Comparison of ENCODE assay signal across 11 cellular contexts in the genomic region with DNA sequence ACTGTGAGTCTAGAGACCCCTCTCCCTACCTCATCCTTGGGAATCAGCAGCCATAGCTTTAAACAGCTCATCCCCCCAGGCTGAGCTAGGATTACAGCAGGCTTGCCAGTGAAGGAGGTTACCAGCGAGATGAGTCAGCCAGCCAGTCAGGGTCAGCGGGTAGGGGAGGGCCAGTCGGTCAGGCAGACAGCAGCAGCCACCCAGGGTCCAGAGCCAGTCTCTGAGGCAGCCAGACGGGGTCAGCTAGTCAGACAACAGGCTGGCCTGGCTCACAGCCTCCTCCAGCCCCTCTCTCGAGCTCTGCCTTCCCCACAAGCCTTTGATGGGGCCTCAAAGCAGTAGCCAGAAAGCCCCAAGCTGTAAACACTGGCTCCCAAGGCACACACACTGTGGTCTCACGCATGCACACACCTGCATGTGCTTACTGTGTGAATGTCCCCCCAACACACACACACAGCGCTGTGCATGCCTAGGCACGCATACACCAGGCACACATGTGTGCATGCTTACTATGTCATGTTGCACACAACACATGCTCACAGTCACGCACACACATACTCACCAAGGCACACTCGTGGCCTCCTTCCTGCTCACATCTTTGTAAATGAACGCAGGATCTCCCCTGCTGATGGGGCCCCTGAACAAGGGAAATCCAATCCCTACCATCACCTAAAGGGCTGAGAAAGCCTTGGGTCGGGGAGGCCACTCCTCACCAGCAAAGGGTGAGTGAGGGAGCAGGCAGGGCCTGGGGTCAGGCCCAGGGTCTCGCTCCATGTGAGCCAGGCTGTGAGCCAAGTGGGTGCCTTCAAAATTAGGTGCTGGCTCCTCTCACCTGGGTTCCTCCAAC. TPM values are rescaled to one million over a fixed set of nuclear protein-coding genes. Genes with fewer than 3 reads are reported as not detected.
DNase-seq lines count a peak whose midpoint lies in the region; ATAC-seq and TF ChIP-seq lines count a peak whose summit lies in the region.
"Had no signal": no experiment of that assay in that cellular context is flagged by ENCODE, and none has a peak within 500 bp of the region (broad histone marks: within the 10 kb centered on the region; RNA-seq: fewer than 3 reads in every experiment).

No MANE protein-coding gene starts in this region.

- peaks cover 5 to 8% of the 10 kb centered on the region in 2 donors for H3K27me3 Mint-ChIP-seq in CD8-positive, alpha-beta memory T cell

- DNase-seq in AG09309 (ENCODE audit: low read depth): peak; percentile 46
- peak; percentile 63 for DNase-seq in HK-2 (ENCODE audit: unreplicated experiment)
- peak; percentile 77 to 90 (median 88) for DNase-seq in adrenal gland
- peak; percentile 39 for DNase-seq in kidney epithelial cell (ENCODE audit: low read depth)
- DNase-seq in omental fat pad (ENCODE audit: low spot score): no peak
- no peak for DNase-seq in NCI-H748 treated with DMSO at 0.1 percent for 48 hours (lab: John Stamatoyannopoulos, UW)
- DNase-seq in stimulated activated CD4-positive, alpha-beta T cell treated with anti-CD3 and anti-CD28 coated beads, Interleukin-12 subunit alpha, Interleukin-12 subunit beta, amount 100 ng/mL, for 4 hours: no peak
- no peak for DNase-seq in CD8-positive, alpha-beta memory T cell
- DNase-seq: stimulated activated CD4-positive, alpha-beta T cell treated with anti-CD3 and anti-CD28 coated beads, Interleukin-2, amount 100 ng/mL, for 24 hours had no signal

- no peaks in the 10 kb centered on the region for H3K9me3 ChIP-seq in adrenal gland (replicated peaks in 1 of 3)
- H3K9me3 ChIP-seq in CD8-positive, alpha-beta memory T cell (ENCODE audit: low read length): no peaks in the 10 kb centered on the region

- intact Hi-C loops in adrenal gland (cut with DNase I): no loop called here

- POLR2A ChIA-PET in CD8-positive, alpha-beta memory T cell (lab: Charles Lee): no interaction called here

- CTCF ChIA-PET in CD8-positive, alpha-beta memory T cell (lab: Charles Lee): interaction anchor here (2.4 kb wide), 1 partner anchor 11 kb away, joined by 8 read pairs; no protein-coding TSS in a partner anchor

- H3K36me3 Mint-ChIP-seq in CD8-positive, alpha-beta memory T cell: no peaks in the 10 kb centered on the region

- peaks cover 0 to 6% (median 0%) of the 10 kb centered on the region in 5 donors for H3K9me3 Mint-ChIP-seq in CD8-positive, alpha-beta memory T cell

- no peak for TF ChIP-seq POLR2A in adrenal gland (IDR thresholded peaks at IDR 0.05)

- H3K4me3 Mint-ChIP-seq in CD8-positive, alpha-beta memory T cell: no peak overlapping the region

- ATAC-seq in omental fat pad (ENCODE audit: low FRiP score): no peak

- H3K27me3 ChIP-seq in adrenal gland (no peaks in the 10 kb centered on the region), kidney epithelial cell (ENCODE audit: control insufficient read depth, insufficient read depth, low read length) (peaks cover 8% of the 10 kb centered on the region)
- H3K27me3 ChIP-seq in CD8-positive, alpha-beta memory T cell (ENCODE audit: insufficient read depth, low read length, poor library complexity, severe bottlenecking): no peaks in the 10 kb centered on the region

- H3K36me3 ChIP-seq in adrenal gland (replicated peaks in 1 of 2): no peaks in the 10 kb centered on the region
- no peaks in the 10 kb centered on the region for H3K36me3 ChIP-seq in kidney epithelial cell (ENCODE audit: control insufficient read depth, insufficient read depth, low read length)
- no peaks in the 10 kb centered on the region for H3K36me3 ChIP-seq in CD8-positive, alpha-beta memory T cell (ENCODE audit: insufficient read depth, low read length)

- 50 to 73% (median 56%) methylated on average over 7 to 13 of the region's 13 CpGs for WGBS in adrenal gland, 4 donors

- no peaks in the 10 kb centered on the region for H3K4me1 Mint-ChIP-seq in CD8-positive, alpha-beta memory T cell

- TF ChIP-seq CTCF in AG09309 (IDR thresholded peaks at IDR 0.05; ENCODE audit: control insufficient read depth, insufficient read depth, low read depth, low read length, missing control alignments) (no peak), adrenal gland (IDR thresholded peaks at IDR 0.05) (no peak), kidney epithelial cell (IDR thresholded peaks at IDR 0.05; ENCODE audit: insufficient read depth, low read length, poor library complexity, severe bottlenecking) (no peak), omental fat pad (IDR thresholded peaks at IDR 0.05) (no peak)

- H3K4me3 ChIP-seq in AG09309 (ENCODE audit: control insufficient read depth, low read depth, low read length) (no peak overlapping the region), adrenal gland (no peak overlapping the region), kidney epithelial cell (ENCODE audit: low read depth, low read length) (no peak overlapping the region)
- H3K4me3 ChIP-seq in CD8-positive, alpha-beta memory T cell (ENCODE audit: low read length): no peak overlapping the region

- no peak overlapping the region for H3K27ac ChIP-seq in adrenal gland
- no peak overlapping the region for H3K27ac ChIP-seq in CD8-positive, alpha-beta memory T cell (ENCODE audit: low read depth, low read length)

- no peak overlapping the region for H3K27ac Mint-ChIP-seq in CD8-positive, alpha-beta memory T cell

- peaks cover 5 to 9% of the 10 kb centered on the region in 2 donors for H3K4me1 ChIP-seq in adrenal gland (replicated peaks in 1 of 2)
- H3K4me1 ChIP-seq in CD8-positive, alpha-beta memory T cell (ENCODE audit: insufficient read depth, low read length): no peaks in the 10 kb centered on the region

RNA-seq across cellular contexts. Expression of a gene that starts 28.2 kb away (rescaled TPM):
- total RNA-seq in adrenal gland (10 to 100 TPM in 3 of 8 donors, 1 to 10 TPM in 1, under 1 TPM in 3, not detected in 1; 0.18 to 31.8 (median 1.4) TPM), kidney epithelial cell (not detected in 2 replicates), omental fat pad (not detected)
- 10 to 100 TPM in 2 of 3 donors, 1 to 10 TPM in 1; 8.7 to 66.9 (median 18.3) TPM for polyA plus RNA-seq in adrenal gland
- total RNA-seq in CD8-positive, alpha-beta memory T cell: not detected
- not detected for polyA plus RNA-seq in CD8-positive, alpha-beta memory T cell
- total RNA-seq: mononuclear cell, ureter had no signal

Comparison
In these comparisons a context has a peak if more than half of its experiments do, and no peak if none do; other contexts are left out.
1. DNase-seq: peak in AG09309 (single experiment), HK-2 (single experiment), adrenal gland (7 of 7) and kidney epithelial cell (single experiment); none in omental fat pad (single experiment), NCI-H748 treated with DMSO at 0.1 percent for 48 hours (single experiment), stimulated activated CD4-positive, alpha-beta T cell treated with anti-CD3 and anti-CD28 coated beads, Interleukin-12 subunit alpha, Interleukin-12 subunit beta, amount 100 ng/mL, for 4 hours (single experiment) and CD8-positive, alpha-beta memory T cell (0 of 5).